In genomic region chr17:77617516-77617915, GRCh38 we compare ENCODE assay signal across 18 cellular contexts.
DNase-seq lines count a peak whose midpoint lies in the region; ATAC-seq and TF ChIP-seq lines count a peak whose summit lies in the region.
"Had no signal": no experiment of that assay in that cellular context is flagged by ENCODE, and none has a peak within 500 bp of the region (broad histone marks: within the 10 kb centered on the region; RNA-seq: fewer than 3 reads in every experiment).

No MANE protein-coding gene starts in this region.

- H3K4me1 ChIP-seq in smooth muscle cell (ENCODE audit: low read depth) (peaks cover 3% of the 10 kb centered on the region), HAP-1 (no peaks in the 10 kb centered on the region)
- H3K4me1 ChIP-seq: SJCRH30 had no signal

- H3K27ac ChIP-seq in KOPT-K1 (ENCODE audit: low read depth, low read length, poor library complexity, severe bottlenecking), result peak overlapping the region; percentile 82
- peak overlapping the region; percentile 91 for H3K27ac ChIP-seq in smooth muscle cell (ENCODE audit: low read depth)
- H3K27ac ChIP-seq: 22Rv1, SJCRH30 had no signal

- no peaks in the 10 kb centered on the region for H3K27me3 Mint-ChIP-seq in activated CD8-positive, alpha-beta T cell treated with anti-CD3 and anti-CD28 coated beads for 36 hours
- H3K27me3 Mint-ChIP-seq in activated CD8-positive, alpha-beta T cell treated with anti-CD3 and anti-CD28 coated beads, Interleukin-2, amount 10 ng/mL, durations not matched to agents 7 days and 5 days (ENCODE audit: low read depth), result peaks cover 6% of the 10 kb centered on the region
- peaks cover 3% of the 10 kb centered on the region for H3K27me3 Mint-ChIP-seq in activated T-helper 17 cell treated with anti-CD3 and anti-CD28 coated beads, Interleukin-2, amount 50 U/mL, for 72 hours

- H3K27me3 ChIP-seq in smooth muscle cell (ENCODE audit: low read depth), result no peaks in the 10 kb centered on the region
- no peaks in the 10 kb centered on the region for H3K27me3 ChIP-seq in HAP-1 (ENCODE audit: low read depth)

- peak overlapping the region; percentile 58 for H3K9ac ChIP-seq in smooth muscle cell (ENCODE audit: low read depth)

- intact Hi-C loops in activated CD8-positive, alpha-beta T cell treated with anti-CD3 and anti-CD28 coated beads for 36 hours (cut with micrococcal nuclease), result no loop called here

- H3K4me2 ChIP-seq in smooth muscle cell, result no peak overlapping the region

- H3K4me3 Mint-ChIP-seq in activated CD8-positive, alpha-beta T cell treated with anti-CD3 and anti-CD28 coated beads for 36 hours, result no peak overlapping the region
- no peak overlapping the region for H3K4me3 Mint-ChIP-seq in activated CD8-positive, alpha-beta T cell treated with anti-CD3 and anti-CD28 coated beads, Interleukin-2, amount 10 ng/mL, durations not matched to agents 7 days and 5 days
- no peak overlapping the region for H3K4me3 Mint-ChIP-seq in activated T-helper 17 cell treated with anti-CD3 and anti-CD28 coated beads, Interleukin-2, amount 50 U/mL, for 72 hours

- in situ Hi-C loops in HAP-1 (cut with MboI; ENCODE audit: low sequenced_read_pairs), result no loop called here

- H4K20me1 ChIP-seq in smooth muscle cell (ENCODE audit: low read depth), result no peaks in the 10 kb centered on the region

- no peak for TF ChIP-seq CTCF in activated CD8-positive, alpha-beta T cell treated with anti-CD3 and anti-CD28 coated beads for 36 hours (IDR thresholded peaks at IDR 0.05)
- no peak for TF ChIP-seq CTCF in smooth muscle cell (IDR thresholded peaks at IDR 0.05; ENCODE audit: borderline replicate concordance, insufficient read depth, poor library complexity, severe bottlenecking)

- H3K9me3 ChIP-seq in KOPT-K1 (ENCODE audit: insufficient read depth, low read length, poor library complexity, severe bottlenecking) (peaks cover 14% of the 10 kb centered on the region), smooth muscle cell (replicated peaks; ENCODE audit: low read depth) (no peaks in the 10 kb centered on the region), HAP-1 (no peaks in the 10 kb centered on the region)
- H3K9me3 ChIP-seq: SJCRH30 had no signal

- H3K9me3 Mint-ChIP-seq in activated CD8-positive, alpha-beta T cell treated with anti-CD3 and anti-CD28 coated beads for 36 hours, result peaks cover 1% of the 10 kb centered on the region
- H3K9me3 Mint-ChIP-seq in activated CD8-positive, alpha-beta T cell treated with anti-CD3 and anti-CD28 coated beads, Interleukin-2, amount 10 ng/mL, durations not matched to agents 7 days and 5 days (ENCODE audit: insufficient read depth), result no peaks in the 10 kb centered on the region
- no peaks in the 10 kb centered on the region for H3K9me3 Mint-ChIP-seq in activated T-helper 17 cell treated with anti-CD3 and anti-CD28 coated beads, Interleukin-2, amount 50 U/mL, for 72 hours
- H3K9me3 Mint-ChIP-seq: CD8-positive, alpha-beta T cell had no signal

- H3K27ac Mint-ChIP-seq in activated CD8-positive, alpha-beta T cell treated with anti-CD3 and anti-CD28 coated beads for 36 hours, result peak overlapping the region; percentile 74
- H3K27ac Mint-ChIP-seq in activated CD8-positive, alpha-beta T cell treated with anti-CD3 and anti-CD28 coated beads, Interleukin-2, amount 10 ng/mL, durations not matched to agents 7 days and 5 days, result no peak overlapping the region
- H3K27ac Mint-ChIP-seq in activated T-helper 17 cell treated with anti-CD3 and anti-CD28 coated beads, Interleukin-2, amount 50 U/mL, for 72 hours, result peak overlapping the region; percentile 20

- POLR2A ChIA-PET in activated CD8-positive, alpha-beta T cell treated with anti-CD3 and anti-CD28 coated beads for 36 hours (lab: Charles Lee), result interaction anchor here (1.2 to 1.6 kb wide), 2 partner anchors 15 to 28 kb away, joined by 3 to 4 read pairs; no protein-coding TSS in a partner anchor
- POLR2A ChIA-PET in activated CD8-positive, alpha-beta T cell treated with anti-CD3 and anti-CD28 coated beads, Interleukin-2, amount 10 ng/mL, durations not matched to agents 7 days and 5 days (lab: Charles Lee), result no interaction called here

- no peaks in the 10 kb centered on the region for H3K36me3 Mint-ChIP-seq in activated CD8-positive, alpha-beta T cell treated with anti-CD3 and anti-CD28 coated beads for 36 hours (ENCODE audit: low read depth)
- peaks cover 3% of the 10 kb centered on the region for H3K36me3 Mint-ChIP-seq in activated CD8-positive, alpha-beta T cell treated with anti-CD3 and anti-CD28 coated beads, Interleukin-2, amount 10 ng/mL, durations not matched to agents 7 days and 5 days (ENCODE audit: low read depth)
- H3K36me3 Mint-ChIP-seq in activated T-helper 17 cell treated with anti-CD3 and anti-CD28 coated beads, Interleukin-2, amount 50 U/mL, for 72 hours (ENCODE audit: low read depth), result no peaks in the 10 kb centered on the region
- H3K36me3 Mint-ChIP-seq: CD8-positive, alpha-beta T cell had no signal

- no peak for DNase-seq in activated CD8-positive, alpha-beta T cell treated with anti-CD3 and anti-CD28 coated beads for 36 hours
- no peak for DNase-seq in activated CD8-positive, alpha-beta T cell treated with anti-CD3 and anti-CD28 coated beads, Interleukin-2, amount 10 ng/mL, durations not matched to agents 7 days and 5 days
- DNase-seq in smooth muscle cell (lab: John Stamatoyannopoulos, UW; ENCODE audit: unreplicated experiment), result no peak
- DNase-seq in HAP-1 (ENCODE audit: low spot score in 2 of 2), result no peak
- DNase-seq: C1 segment of cervical spinal cord; NCI-H1092 treated with DMSO at 0.1 percent for 48 hours; NCI-H1436 treated with DMSO at 0.1 percent for 48 hours; NCI-H1930; NCI-H510A; NK-92 treated with Interleukin-12 subunit alpha and Interleukin-12 subunit beta, amount 100 ng/mL, for 24 hours; SJCRH30 had no signal

- no peaks in the 10 kb centered on the region for H3K79me2 ChIP-seq in smooth muscle cell (ENCODE audit: low read depth)

- H3K4me3 ChIP-seq in smooth muscle cell (no peak overlapping the region), HAP-1 (no peak overlapping the region)
- H3K4me3 ChIP-seq: SJCRH30 had no signal

- peaks cover 8% of the 10 kb centered on the region for H3F3A ChIP-seq in smooth muscle cell (ENCODE audit: low read depth)

- H3K36me3 ChIP-seq in KOPT-K1 (ENCODE audit: insufficient read depth, low read length) (no peaks in the 10 kb centered on the region), smooth muscle cell (ENCODE audit: low read depth) (no peaks in the 10 kb centered on the region), HAP-1 (replicated peaks) (no peaks in the 10 kb centered on the region)
- H3K36me3 ChIP-seq: SJCRH30 had no signal

- CTCF ChIA-PET in activated CD8-positive, alpha-beta T cell treated with anti-CD3 and anti-CD28 coated beads for 36 hours (lab: Charles Lee), result interaction anchor here (1.5 kb wide), 1 partner anchor 28 kb away, joined by 5 read pairs; no protein-coding TSS in a partner anchor
- CTCF ChIA-PET in activated CD8-positive, alpha-beta T cell treated with anti-CD3 and anti-CD28 coated beads, Interleukin-2, amount 10 ng/mL, durations not matched to agents 7 days and 5 days (lab: Charles Lee), result interaction anchor here (0.7 to 1.1 kb wide), 2 partner anchors 397 to 1009 kb away, joined by 3 read pairs; no protein-coding TSS in a partner anchor

- H2AFZ ChIP-seq in smooth muscle cell (ENCODE audit: low read depth), result no peak overlapping the region

- ATAC-seq in activated CD8-positive, alpha-beta T cell treated with anti-CD3 and anti-CD28 coated beads for 36 hours, result no peak
- no peak for ATAC-seq in activated CD8-positive, alpha-beta T cell treated with anti-CD3 and anti-CD28 coated beads, Interleukin-2, amount 10 ng/mL, durations not matched to agents 7 days and 5 days
- no peak for ATAC-seq in activated T-helper 17 cell treated with anti-CD3 and anti-CD28 coated beads, Interleukin-2, amount 50 U/mL, for 72 hours (replicated peaks)
- ATAC-seq in HG02884 (IDR thresholded peaks at IDR 0.05; ENCODE audit: unreplicated experiment) (no peak), GM18861 (IDR thresholded peaks at IDR 0.05; ENCODE audit: unreplicated experiment) (no peak)
- ATAC-seq: Panc1 had no signal

- H3K4me1 Mint-ChIP-seq in activated CD8-positive, alpha-beta T cell treated with anti-CD3 and anti-CD28 coated beads for 36 hours (ENCODE audit: low read depth), result peaks cover 18% of the 10 kb centered on the region
- H3K4me1 Mint-ChIP-seq in activated CD8-positive, alpha-beta T cell treated with anti-CD3 and anti-CD28 coated beads, Interleukin-2, amount 10 ng/mL, durations not matched to agents 7 days and 5 days (ENCODE audit: low read depth), result peaks cover 16% of the 10 kb centered on the region
- H3K4me1 Mint-ChIP-seq in activated T-helper 17 cell treated with anti-CD3 and anti-CD28 coated beads, Interleukin-2, amount 50 U/mL, for 72 hours, result peaks cover 12% of the 10 kb centered on the region

- WGBS in smooth muscle cell (ENCODE audit: low lambda C conversion rate), result 96% methylated on average over 8 of the region's 8 CpGs
